ENCODE assay signal across 15 cellular contexts in genomic region chr1:246876423-246876822, GRCh38. TPM values are rescaled to one million over a fixed set of nuclear protein-coding genes. Genes with fewer than 3 reads are reported as not detected.
A peak's percentile ranks its signal among the peaks of the same experiment; 100 is the strongest.
DNase-seq lines count a peak whose midpoint lies in the region; ATAC-seq and TF ChIP-seq lines count a peak whose summit lies in the region.
"Had no signal": no experiment of that assay in that cellular context is flagged by ENCODE, and none has a peak within 500 bp of the region (broad histone marks: within the 10 kb centered on the region; RNA-seq: fewer than 3 reads in every experiment).

No MANE protein-coding gene starts in this region.

- peaks cover 14 to 42% of the 10 kb centered on the region in 2 donors for H3K36me3 Mint-ChIP-seq in activated T-cell treated with anti-CD3 and anti-CD28 coated beads, Interleukin-2, amount 50 U/mL, for 72 hours (ENCODE audit: insufficient read depth in 2 of 2)
- H3K36me3 Mint-ChIP-seq in HFFc6 (ENCODE audit: low read depth), result peaks cover 39% of the 10 kb centered on the region
- H3K36me3 Mint-ChIP-seq in central memory CD8-positive, alpha-beta T cell (ENCODE audit: insufficient read depth), result peaks cover 53% of the 10 kb centered on the region

- H3K4me3 ChIP-seq in mucosa of rectum (ENCODE audit: low read length in 2 of 2), result no peak overlapping the region

- peaks cover 22% of the 10 kb centered on the region for H3K4me1 Mint-ChIP-seq in activated T-cell treated with anti-CD3 and anti-CD28 coated beads, Interleukin-2, amount 50 U/mL, for 72 hours (ENCODE audit: low read depth)
- H3K4me1 Mint-ChIP-seq in HFFc6 (ENCODE audit: low read depth), result peaks cover 27% of the 10 kb centered on the region
- H3K4me1 Mint-ChIP-seq in central memory CD8-positive, alpha-beta T cell, result peaks cover 38% of the 10 kb centered on the region
- H3K4me1 Mint-ChIP-seq: H9 had no signal

- H3K27me3 ChIP-seq in mucosa of rectum (ENCODE audit: control insufficient read depth in 2 of 2, insufficient read depth in 2 of 2, low read length in 2 of 2), result no peaks in the 10 kb centered on the region
- H3K27me3 ChIP-seq: BE2C had no signal

- ATAC-seq in activated T-cell treated with anti-CD3 and anti-CD28 coated beads, Interleukin-2, amount 50 U/mL, for 72 hours (replicated peaks in 1 of 2), result no peak
- no peak for ATAC-seq in central memory CD8-positive, alpha-beta T cell (replicated peaks; ENCODE audit: extremely low read depth, poor library complexity, severe bottlenecking)

- H3K27ac Mint-ChIP-seq in activated T-cell treated with anti-CD3 and anti-CD28 coated beads, Interleukin-2, amount 50 U/mL, for 72 hours, result peak overlapping the region; percentile 75
- peak overlapping the region; percentile 46; the same call in 1 of the 2 replicates for H3K27ac Mint-ChIP-seq in HFFc6
- peak overlapping the region; percentile 29 for H3K27ac Mint-ChIP-seq in central memory CD8-positive, alpha-beta T cell (ENCODE audit: low read depth)
- H3K27ac Mint-ChIP-seq: H9 had no signal

- TF ChIP-seq CTCF in HFFc6 (IDR thresholded peaks at IDR 0.05), result no peak

- H3K9ac ChIP-seq in mucosa of rectum (ENCODE audit: low read depth in 1 of 2, low read length in 2 of 2), result no peak overlapping the region

- H3K9me3 Mint-ChIP-seq in activated T-cell treated with anti-CD3 and anti-CD28 coated beads, Interleukin-2, amount 50 U/mL, for 72 hours, result no peaks in the 10 kb centered on the region
- H3K9me3 Mint-ChIP-seq in HFFc6, result no peaks in the 10 kb centered on the region
- no peaks in the 10 kb centered on the region for H3K9me3 Mint-ChIP-seq in central memory CD8-positive, alpha-beta T cell
- H3K9me3 Mint-ChIP-seq: CD4-positive, alpha-beta memory T cell; H9 had no signal

- no peaks in the 10 kb centered on the region for H3K9me3 ChIP-seq in mucosa of rectum (ENCODE audit: control insufficient read depth in 2 of 2, low read length in 2 of 2)
- H3K9me3 ChIP-seq: BE2C had no signal

- no peak for DNase-seq in activated T-cell treated with anti-CD3 and anti-CD28 coated beads, Interleukin-2, amount 50 U/mL, for 72 hours
- no peak for DNase-seq in activated T-cell treated with anti-CD3 and anti-CD28 coated beads for 4 hours
- DNase-seq in HFFc6, result no peak
- DNase-seq in central memory CD8-positive, alpha-beta T cell (ENCODE audit: low spot score in 2 of 2), result no peak
- no peak for DNase-seq in SKM-1 (lab: John Stamatoyannopoulos, UW; ENCODE audit: unreplicated experiment)
- DNase-seq in NCI-H1417 treated with DMSO at 0.1 percent for 48 hours (lab: John Stamatoyannopoulos, UW), result no peak
- DNase-seq: BE2C; CD4-positive, alpha-beta memory T cell; DMS153; DMS79 treated with DMSO at 0.1 percent for 48 hours; EL; GOT3; H9 had no signal

- no peaks in the 10 kb centered on the region for H3K27me3 Mint-ChIP-seq in activated T-cell treated with anti-CD3 and anti-CD28 coated beads, Interleukin-2, amount 50 U/mL, for 72 hours (ENCODE audit: low read depth)
- H3K27me3 Mint-ChIP-seq in HFFc6 (ENCODE audit: insufficient read depth), result no peaks in the 10 kb centered on the region; the same call in 1 of the 2 replicates
- no peaks in the 10 kb centered on the region for H3K27me3 Mint-ChIP-seq in central memory CD8-positive, alpha-beta T cell
- H3K27me3 Mint-ChIP-seq: CD4-positive, alpha-beta memory T cell had no signal

- peaks cover 0 to 11% of the 10 kb centered on the region in 2 donors for H3K4me1 ChIP-seq in mucosa of rectum (ENCODE audit: control insufficient read depth in 2 of 2, insufficient read depth in 2 of 2, low read length in 2 of 2)

- H3K4me3 Mint-ChIP-seq in activated T-cell treated with anti-CD3 and anti-CD28 coated beads, Interleukin-2, amount 50 U/mL, for 72 hours, result peak overlapping the region in 1 of 2 donors; percentile 68
- no peak overlapping the region for H3K4me3 Mint-ChIP-seq in HFFc6
- no peak overlapping the region for H3K4me3 Mint-ChIP-seq in central memory CD8-positive, alpha-beta T cell
- H3K4me3 Mint-ChIP-seq: CD4-positive, alpha-beta memory T cell; H9 had no signal

- H3K36me3 ChIP-seq in mucosa of rectum (ENCODE audit: control insufficient read depth in 2 of 2, insufficient read depth in 2 of 2, low read length in 2 of 2), result peaks cover 21 to 42% of the 10 kb centered on the region in 2 donors

- H3K27ac ChIP-seq in mucosa of rectum (ENCODE audit: low read depth in 2 of 2, low read length in 2 of 2), result peak overlapping the region; percentile 45 to 55
- H3K27ac ChIP-seq: C4-2B had no signal

RNA-seq across cellular contexts. Expression of gene AHCTF1, which starts 55.3 kb away (rescaled TPM):
- total RNA-seq in activated T-cell treated with anti-CD3 and anti-CD28 coated beads, Interleukin-2, amount 50 U/mL, for 72 hours, result 10 to 100 TPM; 37.4 to 45.5 TPM
- total RNA-seq in HFFc6 (2021; fragmentation: NEBNext Ultra II Directional; extraction: Animal tissue kit (Norgen Biotek cat#: 25700)), result 10 to 100 TPM; 28.2 to 32.8 (median 30.6) TPM
